In the genomic region with DNA sequence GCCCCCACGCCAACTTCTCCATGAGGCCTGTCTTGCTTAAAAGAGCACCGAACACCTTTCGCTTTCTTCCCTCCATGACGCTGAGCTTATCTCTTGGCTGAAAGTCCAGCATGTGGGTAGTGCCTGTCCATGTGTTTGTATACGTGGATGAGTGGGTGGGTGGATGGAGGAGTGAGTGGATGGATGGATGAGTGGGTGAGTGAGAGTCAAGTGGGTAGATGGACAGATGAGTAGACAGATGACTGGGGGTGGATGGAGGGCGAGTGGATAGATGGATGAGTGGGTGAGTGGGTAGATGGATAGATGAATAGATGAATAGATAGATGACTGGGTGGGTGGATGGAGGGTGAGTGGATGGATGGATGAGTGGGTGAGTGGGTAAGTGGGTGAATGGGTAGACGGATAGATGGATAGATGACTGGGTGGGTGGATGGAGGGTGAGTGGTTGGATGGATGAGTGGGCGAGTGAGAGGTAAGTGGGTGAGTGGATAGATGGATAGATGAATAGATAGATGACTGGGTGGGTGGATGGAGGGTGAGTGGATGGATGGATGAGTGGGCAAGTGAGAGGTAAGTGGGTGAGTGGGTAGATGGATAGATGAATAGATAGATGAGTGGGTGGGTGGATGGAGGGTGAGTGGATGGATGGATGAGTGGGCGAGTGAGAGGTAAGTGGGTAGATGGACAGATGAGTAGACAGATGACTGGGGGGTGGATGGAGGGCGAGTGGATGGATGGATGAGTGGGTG, we compare ENCODE assay signal across 16 cellular contexts. TPM values are rescaled to one million over a fixed set of nuclear protein-coding genes. Genes with fewer than 3 reads are reported as not detected.
DNase-seq lines count a peak whose midpoint lies in the region; ATAC-seq, FAIRE-seq and TF ChIP-seq lines count a peak whose summit lies in the region.
"Not testable (repeated sequence)": the region's sequence is repeated elsewhere in the genome, so short reads cannot be mapped to it uniquely, and the experiment has no call there.
"Had no signal": no experiment of that assay in that cellular context is flagged by ENCODE, and none has a peak within 500 bp of the region (broad histone marks: within the 10 kb centered on the region; RNA-seq: fewer than 3 reads in every experiment).

No MANE protein-coding gene starts in this region.

- not testable (repeated sequence) for H4K91ac ChIP-seq in neuronal stem cell (ENCODE audit: low read depth, low read length, poor library complexity)

- H2BK120ac ChIP-seq in neuronal stem cell (ENCODE audit: low read depth, low read length), result not testable (repeated sequence)

- H3K14ac ChIP-seq in neuronal stem cell (ENCODE audit: low read length), result not testable (repeated sequence)

- TF ChIP-seq RAD21 in K562 (CRISPR knock-in tag; conservative IDR thresholded peaks at IDR 0.05 in 1 of 2, IDR thresholded peaks at IDR 0.05 in 1 of 2), result not testable (repeated sequence)

- TF ChIP-seq CTCF in K562 (IDR thresholded peaks at IDR 0.05 in 2 of 3, conservative IDR thresholded peaks at IDR 0.05 in 1 of 3; ENCODE audit: insufficient read depth in 2 of 3, low read depth in 1 of 3, low read length in 3 of 3); glutamatergic neuron (IDR thresholded peaks at IDR 0.05; ENCODE audit: partially characterized antibody, unreplicated experiment): not testable (repeated sequence)

- H3K36me3 ChIP-seq in K562 (ENCODE audit: control insufficient read depth, insufficient read depth, low read length); neuronal stem cell (replicated peaks in 1 of 2; ENCODE audit: control insufficient read depth in 2 of 2, insufficient read depth in 2 of 2, low read length in 2 of 2): not testable (repeated sequence)

- H3K4me3 ChIP-seq in K562; neuronal stem cell (ENCODE audit: low read length in 2 of 2): not testable (repeated sequence)

- not testable (repeated sequence) for H3K4me1 Mint-ChIP-seq in activated CD4-positive, alpha-beta T cell treated with anti-CD3 and anti-CD28 coated beads, Interleukin-2, amount 10 ng/mL, durations not matched to agents 24 days and 14 days; activated naive CD4-positive, alpha-beta T cell treated with anti-CD3 and anti-CD28 coated beads, Interleukin-2, amount 50 U/mL, for 24 hours; glutamatergic neuron (ENCODE audit: low read depth, unreplicated experiment)

- not testable (repeated sequence) for H3K79me1 ChIP-seq in neuronal stem cell (ENCODE audit: low read depth, low read length)

- not testable (repeated sequence) for H2BK12ac ChIP-seq in neuronal stem cell (ENCODE audit: low read length)

- not testable (repeated sequence) for H3K18ac ChIP-seq in neuronal stem cell (ENCODE audit: low read length)

- not testable (repeated sequence) for H3K9ac ChIP-seq in K562 (ENCODE audit: insufficient read depth in 1 of 2, low read depth in 2 of 2, low read length in 2 of 2)
- H3K9ac ChIP-seq in neuronal stem cell (ENCODE audit: low read depth, low read length, poor library complexity), result peak overlapping the region; percentile 63

- H3K9me1 ChIP-seq in K562 (ENCODE audit: control insufficient read depth, insufficient read depth, low read length), result not testable (repeated sequence)

- intact Hi-C loops in activated CD4-positive, alpha-beta T cell treated with anti-CD3 and anti-CD28 coated beads, Interleukin-2, amount 10 ng/mL, durations not matched to agents 24 days and 14 days (cut with micrococcal nuclease); K562 (cut with micrococcal nuclease); posterior vena cava (cut with DNase I): not testable (repeated sequence)

- not testable (repeated sequence) for H3K27me3 Mint-ChIP-seq in activated CD4-positive, alpha-beta T cell treated with anti-CD3 and anti-CD28 coated beads, Interleukin-2, amount 10 ng/mL, durations not matched to agents 24 days and 14 days; glutamatergic neuron (ENCODE audit: unreplicated experiment)
- peaks cover 12% of the 10 kb centered on the region for H3K27me3 Mint-ChIP-seq in activated naive CD4-positive, alpha-beta T cell treated with anti-CD3 and anti-CD28 coated beads, Interleukin-2, amount 50 U/mL, for 24 hours

- H3K4me2 ChIP-seq in K562 (ENCODE audit: insufficient read depth, low read length); neuronal stem cell (ENCODE audit: insufficient read depth, low read length, poor library complexity, severe bottlenecking): not testable (repeated sequence)

- H3K23ac ChIP-seq in neuronal stem cell (ENCODE audit: low read depth, low read length, poor library complexity), result not testable (repeated sequence)

- H3K27ac ChIP-seq in K562 (ENCODE audit: extremely low read depth, low read depth, low read length); neuronal stem cell (replicated peaks; ENCODE audit: low read length): not testable (repeated sequence)

- TF ChIP-seq EP300 in K562 (IDR thresholded peaks at IDR 0.05; ENCODE audit: low read length), result not testable (repeated sequence)

- H3K27me3 ChIP-seq in K562 (ENCODE audit: control insufficient read depth in 2 of 2, insufficient read depth in 2 of 2, low read length in 2 of 2), result peaks cover 0 to 12% of the 10 kb centered on the region in 2 experiments; a peak in 2 of 5 replicates
- H3K27me3 ChIP-seq in neuronal stem cell (ENCODE audit: control insufficient read depth in 3 of 3, insufficient read depth in 3 of 3, low read depth in 1 of 3, low read length in 3 of 3), result peaks cover 0 to 26% (median 0%) of the 10 kb centered on the region in 3 experiments

- not testable (repeated sequence) for ATAC-seq in K562

- WGBS in K562 (ENCODE audit: insufficient coverage, low coverage, missing lambda C conversion rate), result 19% methylated on average over 7 of the region's 10 CpGs
- no CpG with 5 or more reads among the region's 10 CpGs for WGBS in neuronal stem cell (ENCODE audit: extremely low coverage in 2 of 2, insufficient read length in 2 of 2, insufficient replicate concordance in 1 of 2), 2 donors

- H4K8ac ChIP-seq in neuronal stem cell (ENCODE audit: low read depth, low read length), result not testable (repeated sequence)

- not testable (repeated sequence) for H3K4me3 Mint-ChIP-seq in activated CD4-positive, alpha-beta T cell treated with anti-CD3 and anti-CD28 coated beads, Interleukin-2, amount 10 ng/mL, durations not matched to agents 24 days and 14 days; activated naive CD4-positive, alpha-beta T cell treated with anti-CD3 and anti-CD28 coated beads, Interleukin-2, amount 50 U/mL, for 24 hours; glutamatergic neuron (ENCODE audit: unreplicated experiment)

- not testable (repeated sequence) for DNase-seq in HTR-8/SVneo (ENCODE audit: insufficient read length, low spot score); activated CD4-positive, alpha-beta T cell treated with anti-CD3 and anti-CD28 coated beads, Interleukin-2, amount 10 ng/mL, durations not matched to agents 24 days and 14 days; K562 (ENCODE audit: extremely low read depth in 1 of 4, low spot score in 3 of 4); glutamatergic neuron; neuronal stem cell (ENCODE audit: low spot score)
- peak; percentile 3 for DNase-seq in posterior vena cava (ENCODE audit: low spot score)

- H3K9me3 ChIP-seq in K562 (replicated peaks; ENCODE audit: control insufficient read depth, insufficient read depth, low read depth, low read length); neuronal stem cell (replicated peaks in 1 of 2; ENCODE audit: control insufficient read depth in 2 of 2, insufficient read depth in 1 of 2, low read depth in 1 of 2, low read length in 2 of 2): not testable (repeated sequence)

- H3K9me3 Mint-ChIP-seq in activated CD4-positive, alpha-beta T cell treated with anti-CD3 and anti-CD28 coated beads, Interleukin-2, amount 10 ng/mL, durations not matched to agents 24 days and 14 days; activated naive CD4-positive, alpha-beta T cell treated with anti-CD3 and anti-CD28 coated beads, Interleukin-2, amount 50 U/mL, for 24 hours; glutamatergic neuron (ENCODE audit: unreplicated experiment): not testable (repeated sequence)

- not testable (repeated sequence) for H2AK5ac ChIP-seq in neuronal stem cell (ENCODE audit: low read depth, low read length)

- peak; percentile 93 for FAIRE-seq in HTR-8/SVneo (lab: Jason Lieb, UNC)
- not testable (repeated sequence) for FAIRE-seq in K562 (lab: Jason Lieb, UNC)

- H3K27ac Mint-ChIP-seq in activated CD4-positive, alpha-beta T cell treated with anti-CD3 and anti-CD28 coated beads, Interleukin-2, amount 10 ng/mL, durations not matched to agents 24 days and 14 days, result peak overlapping the region; percentile 76
- H3K27ac Mint-ChIP-seq in activated naive CD4-positive, alpha-beta T cell treated with anti-CD3 and anti-CD28 coated beads, Interleukin-2, amount 50 U/mL, for 24 hours, result peak overlapping the region; percentile 74
- H3K27ac Mint-ChIP-seq in glutamatergic neuron (ENCODE audit: unreplicated experiment), result peak overlapping the region; percentile 55

- H4K20me1 ChIP-seq in K562 (replicated peaks; ENCODE audit: control insufficient read depth, insufficient read depth, low read length), result not testable (repeated sequence)

- not testable (repeated sequence) for H2BK15ac ChIP-seq in neuronal stem cell (ENCODE audit: low read length)

- in situ Hi-C loops in K562 (cut with MboI), result not testable (repeated sequence)

- not testable (repeated sequence) for TF ChIP-seq POLR2A in K562 (conservative IDR thresholded peaks at IDR 0.05)

- H3K36me3 Mint-ChIP-seq in activated CD4-positive, alpha-beta T cell treated with anti-CD3 and anti-CD28 coated beads, Interleukin-2, amount 10 ng/mL, durations not matched to agents 24 days and 14 days (ENCODE audit: low read depth); activated naive CD4-positive, alpha-beta T cell treated with anti-CD3 and anti-CD28 coated beads, Interleukin-2, amount 50 U/mL, for 24 hours; glutamatergic neuron (ENCODE audit: unreplicated experiment): not testable (repeated sequence)

- POLR2A ChIA-PET in K562 (lab: Yijun Ruan, JAX), result interaction anchor here (1.2 kb wide), 1 partner anchor 9 kb away, joined by 3 read pairs; no protein-coding TSS in a partner anchor

- not testable (repeated sequence) for H2BK5ac ChIP-seq in neuronal stem cell (ENCODE audit: low read length)

- H2AFZ ChIP-seq in K562 (ENCODE audit: low read depth, low read length); neuronal stem cell (ENCODE audit: low read length): not testable (repeated sequence)

- H3K4me1 ChIP-seq in K562 (replicated peaks in 1 of 2; ENCODE audit: control insufficient read depth in 2 of 2, insufficient read depth in 2 of 2, low read length in 2 of 2); neuronal stem cell (ENCODE audit: control insufficient read depth in 2 of 2, insufficient read depth in 1 of 2, low read depth in 1 of 2, low read length in 2 of 2): not testable (repeated sequence)

- not testable (repeated sequence) for H3K79me2 ChIP-seq in K562 (ENCODE audit: control insufficient read depth, insufficient read depth, low read length)

- BruUV-seq in K562 (replicated peaks; lab: Mats Ljungman, UMichigan), result not testable (repeated sequence)

- not testable (repeated sequence) for H3K4ac ChIP-seq in neuronal stem cell (ENCODE audit: low read length)

- CTCF ChIA-PET in K562 (lab: Yijun Ruan, JAX; ENCODE audit: low intra/inter-chr PET ratio), result not testable (repeated sequence)

RNA-seq across cellular contexts. Expression of a gene that starts 14.3 kb away (rescaled TPM):
- 0.45 and 1.1 TPM in 2 replicates for total RNA-seq in activated CD4-positive, alpha-beta T cell treated with anti-CD3 and anti-CD28 coated beads, Interleukin-2, amount 10 ng/mL, durations not matched to agents 24 days and 14 days
- total RNA-seq in K562 (2011; cell fraction: chromatin; rRNA removed; ENCODE audit: low replicate concordance), result not detected in 2 replicates
- not detected in 2 replicates for total RNA-seq in K562 (2011; cell fraction: nucleolus; rRNA removed)
- total RNA-seq in K562 (2011; cell fraction: nucleoplasm; rRNA removed), result not detected in 2 replicates
- total RNA-seq in K562 (2014; rRNA removed) (not detected in 2 replicates), K562 (2014; rRNA removed; fragmentation: Illumina TruSeq; extraction: Trizol) (not detected in 2 replicates), K562 (2015; rRNA removed; fragmentation: Illumina TruSeq; extraction: Trizol) (not detected in 2 replicates), K562 (2021) (0.16 and 0.67 TPM in 2 replicates), glutamatergic neuron (ENCODE audit: unreplicated experiment) (21.5 TPM), posterior vena cava (100 to 1,000 TPM; 161 to 323 TPM)
- polyA plus RNA-seq in K562 (2011; rRNA removed) (not detected in 2 replicates), K562 (2014; fragmentation: Illumina TruSeq; extraction: Trizol) (not detected in 2 replicates), K562 (2014; fragmentation: Nextera tagmentation; extraction: Ambion mirVana) (not detected), K562 (2014; rRNA removed) (0.03 TPM in 1 of 2 replicates, not detected in the other)
- 0.01 TPM in 1 of 2 replicates, not detected in the other for polyA plus RNA-seq in K562 (2011; cell fraction: cytosol; rRNA removed)
- 0.03 TPM in 1 of 2 replicates, not detected in the other for polyA plus RNA-seq in K562 (2011; cell fraction: nucleus; rRNA removed)
- 0.03 and 0.04 TPM in 2 replicates for polyA plus RNA-seq in K562 (2012)
- polyA minus RNA-seq in K562 (2011; rRNA and poly(A)+ RNA removed), result 0.07 and 0.18 TPM in 2 replicates
- 5.3 TPM in 1 of 2 replicates, not detected in the other for polyA minus RNA-seq in K562 (2011; cell fraction: cytosol; rRNA and poly(A)+ RNA removed)
- not detected in 2 replicates for polyA minus RNA-seq in K562 (2011; cell fraction: nucleus; rRNA and poly(A)+ RNA removed)
- polyA plus RNA-seq in neuronal stem cell (2013, experiment 1 of 2), result 11.8 TPM
- 11.0 TPM for polyA plus RNA-seq in neuronal stem cell (2013, experiment 2 of 2)
- total RNA-seq: CD4-positive, alpha-beta memory T cell; G401 had no signal
- polyA plus RNA-seq: CD14-positive monocyte; CD4-positive, alpha-beta memory T cell; CD4-positive, CD25-positive, alpha-beta regulatory T cell; CD8-positive, alpha-beta memory T cell; GM12878 had no signal

RNA-seq across cellular contexts. Expression of a gene that starts 36.1 kb away (rescaled TPM):
- total RNA-seq in activated CD4-positive, alpha-beta T cell treated with anti-CD3 and anti-CD28 coated beads, Interleukin-2, amount 10 ng/mL, durations not matched to agents 24 days and 14 days, result not detected in 2 replicates
- total RNA-seq in K562 (2011; cell fraction: chromatin; rRNA removed; ENCODE audit: low replicate concordance), result not detected in 2 replicates
- not detected in 2 replicates for total RNA-seq in K562 (2011; cell fraction: nucleolus; rRNA removed)
- total RNA-seq in K562 (2011; cell fraction: nucleoplasm; rRNA removed), result not detected in 2 replicates
- total RNA-seq in K562 (2014; rRNA removed) (not detected in 2 replicates), K562 (2014; rRNA removed; fragmentation: Illumina TruSeq; extraction: Trizol) (not detected in 2 replicates), K562 (2015; rRNA removed; fragmentation: Illumina TruSeq; extraction: Trizol) (not detected in 2 replicates), K562 (2021) (not detected in 2 replicates), glutamatergic neuron (ENCODE audit: unreplicated experiment) (not detected), posterior vena cava (not detected)
- polyA plus RNA-seq in K562 (2011; rRNA removed) (not detected in 2 replicates), K562 (2014; fragmentation: Illumina TruSeq; extraction: Trizol) (not detected in 2 replicates), K562 (2014; fragmentation: Nextera tagmentation; extraction: Ambion mirVana) (not detected), K562 (2014; rRNA removed) (not detected in 2 replicates)
- polyA plus RNA-seq in K562 (2011; cell fraction: cytosol; rRNA removed), result not detected in 2 replicates
- polyA plus RNA-seq in K562 (2011; cell fraction: nucleus; rRNA removed), result not detected in 2 replicates
- not detected in 2 replicates for polyA plus RNA-seq in K562 (2012)
- not detected in 2 replicates for polyA minus RNA-seq in K562 (2011; rRNA and poly(A)+ RNA removed)
- not detected in 2 replicates for polyA minus RNA-seq in K562 (2011; cell fraction: cytosol; rRNA and poly(A)+ RNA removed)
- not detected in 2 replicates for polyA minus RNA-seq in K562 (2011; cell fraction: nucleus; rRNA and poly(A)+ RNA removed)
- polyA plus RNA-seq in neuronal stem cell (2013, experiment 1 of 2), result not detected
- not detected for polyA plus RNA-seq in neuronal stem cell (2013, experiment 2 of 2)
- total RNA-seq: A673; CD4-positive, alpha-beta memory T cell; CD4-positive, CD25-positive, alpha-beta regulatory T cell; CD8-positive, alpha-beta memory T cell; Daoy; G401; GM12878 had no signal
- polyA plus RNA-seq: AG04450; CD14-positive monocyte; CD4-positive, alpha-beta memory T cell; CD4-positive, CD25-positive, alpha-beta regulatory T cell; CD8-positive, alpha-beta memory T cell; GM12878 had no signal

RNA-seq across cellular contexts. Expression of a gene that starts 46.7 kb away (rescaled TPM):
- not detected in 2 replicates for total RNA-seq in activated CD4-positive, alpha-beta T cell treated with anti-CD3 and anti-CD28 coated beads, Interleukin-2, amount 10 ng/mL, durations not matched to agents 24 days and 14 days
- total RNA-seq in K562 (2011; cell fraction: chromatin; rRNA removed; ENCODE audit: low replicate concordance), result not detected in 2 replicates
- not detected in 2 replicates for total RNA-seq in K562 (2011; cell fraction: nucleolus; rRNA removed)
- not detected in 2 replicates for total RNA-seq in K562 (2011; cell fraction: nucleoplasm; rRNA removed)
- total RNA-seq in K562 (2014; rRNA removed), result not detected in 2 replicates
- not detected in 2 replicates for total RNA-seq in K562 (2014; rRNA removed; fragmentation: Illumina TruSeq; extraction: Trizol)
- not detected in 2 replicates for total RNA-seq in K562 (2015; rRNA removed; fragmentation: Illumina TruSeq; extraction: Trizol)
- not detected in 2 replicates for total RNA-seq in K562 (2021)
- not detected in 2 replicates for polyA plus RNA-seq in K562 (2011; rRNA removed)
- 0.06 TPM in 1 of 2 replicates, not detected in the other for polyA plus RNA-seq in K562 (2011; cell fraction: cytosol; rRNA removed)
- not detected in 2 replicates for polyA plus RNA-seq in K562 (2011; cell fraction: nucleus; rRNA removed)
- polyA plus RNA-seq in K562 (2012), result not detected in 2 replicates
- not detected in 2 replicates for polyA plus RNA-seq in K562 (2014; fragmentation: Illumina TruSeq; extraction: Trizol)
- polyA plus RNA-seq in K562 (2014; fragmentation: Nextera tagmentation; extraction: Ambion mirVana), result not detected
- not detected in 2 replicates for polyA plus RNA-seq in K562 (2014; rRNA removed)
- not detected in 2 replicates for polyA minus RNA-seq in K562 (2011; rRNA and poly(A)+ RNA removed)
- polyA minus RNA-seq in K562 (2011; cell fraction: cytosol; rRNA and poly(A)+ RNA removed), result not detected in 2 replicates
- not detected in 2 replicates for polyA minus RNA-seq in K562 (2011; cell fraction: nucleus; rRNA and poly(A)+ RNA removed)
- not detected for total RNA-seq in glutamatergic neuron (ENCODE audit: unreplicated experiment)
- 1.0 TPM for polyA plus RNA-seq in neuronal stem cell (2013, experiment 1 of 2)
- polyA plus RNA-seq in neuronal stem cell (2013, experiment 2 of 2), result 0.82 TPM
- under 1 TPM in 1 of 2 donors, not detected in 1; 0.67 TPM for total RNA-seq in posterior vena cava
- total RNA-seq: A673; CD4-positive, alpha-beta memory T cell; CD4-positive, CD25-positive, alpha-beta regulatory T cell; CD8-positive, alpha-beta memory T cell; Daoy; G401; GM12878 had no signal
- polyA plus RNA-seq: AG04450; CD14-positive monocyte; CD4-positive, alpha-beta memory T cell; CD4-positive, CD25-positive, alpha-beta regulatory T cell; CD8-positive, alpha-beta memory T cell; GM12878 had no signal

Comparison
In these comparisons a context has a peak if more than half of its experiments do, and no peak if none do; other contexts are left out.
1. RNA of a gene that starts 14.3 kb away (total RNA-seq): 161 to 323 TPM in posterior vena cava and 21.5 TPM in glutamatergic neuron (single experiment); 0.45 to 1.1 TPM in activated CD4-positive, alpha-beta T cell treated with anti-CD3 and anti-CD28 coated beads, Interleukin-2, amount 10 ng/mL, durations not matched to agents 24 days and 14 days and 0.16 to 0.67 TPM in K562; every median in the first group is over 10 times any median in the second.
2. Peak in every context shown above with its lines, with median percentiles within 50 percentile points of each other: H3K27ac Mint-ChIP-seq.